In the genomic region with DNA sequence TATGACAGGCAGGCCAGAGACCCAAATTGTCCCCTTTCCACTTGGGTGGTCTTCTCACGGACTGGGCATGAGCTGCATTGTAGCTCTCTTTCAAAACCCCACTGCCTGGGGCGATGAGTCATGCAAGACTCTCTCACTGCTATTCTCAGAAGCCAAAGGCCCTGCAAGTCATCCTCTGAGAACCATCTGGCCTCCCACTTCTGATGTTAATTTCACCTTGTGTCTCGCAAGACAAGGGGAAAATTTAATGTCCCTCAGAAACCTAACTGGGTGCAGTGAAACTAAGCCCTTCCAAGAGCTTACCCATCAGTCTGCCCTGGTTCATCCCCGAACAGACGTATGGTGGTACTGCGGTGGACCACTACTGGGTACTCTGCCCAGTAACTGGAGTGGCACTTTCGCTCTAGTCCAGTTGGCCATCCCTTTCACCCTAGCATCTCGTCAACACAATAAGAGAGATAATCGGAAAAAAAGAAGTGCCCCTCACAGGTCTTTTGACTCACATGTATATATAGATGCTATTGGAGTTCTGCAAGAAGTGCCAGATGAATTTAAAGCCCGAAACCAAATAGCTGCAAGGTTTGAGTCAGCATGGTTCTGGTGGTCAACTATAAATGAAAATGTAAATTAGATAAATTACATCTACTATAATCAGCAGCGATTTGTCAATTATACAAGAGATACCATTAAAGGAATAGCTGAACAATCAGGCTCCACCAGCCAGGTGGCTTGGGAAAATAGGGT, we compare ENCODE assay signal across 11 cellular contexts. TPM values are rescaled to one million over a fixed set of nuclear protein-coding genes. Genes with fewer than 3 reads are reported as not detected.
DNase-seq lines count a peak whose midpoint lies in the region; ATAC-seq and TF ChIP-seq lines count a peak whose summit lies in the region.
"Had no signal": no experiment of that assay in that cellular context is flagged by ENCODE, and none has a peak within 500 bp of the region (broad histone marks: within the 10 kb centered on the region; RNA-seq: fewer than 3 reads in every experiment).

No MANE protein-coding gene starts in this region.

- H3K4me3 ChIP-seq in MM.1S (ENCODE audit: low read length), result no peak overlapping the region
- no peak overlapping the region for H3K4me3 ChIP-seq in CD8-positive, alpha-beta T cell (ENCODE audit: low read depth, low read length)
- H3K4me3 ChIP-seq: colonic mucosa had no signal

- no peaks in the 10 kb centered on the region for H4K20me1 ChIP-seq in MM.1S (ENCODE audit: insufficient read depth, low read length)

- H3K27ac Mint-ChIP-seq in WTC11, result peak overlapping the region; percentile 98
- no peak overlapping the region for H3K27ac Mint-ChIP-seq in CD8-positive, alpha-beta T cell

- TF ChIP-seq CTCF in WTC11 (IDR thresholded peaks at IDR 0.05) (no peak), MM.1S (IDR thresholded peaks at IDR 0.05; ENCODE audit: low read length) (no peak)
- no peak for TF ChIP-seq CTCF in CD8-positive, alpha-beta T cell (IDR thresholded peaks at IDR 0.05)

- no peak overlapping the region for H3K9ac ChIP-seq in MM.1S (ENCODE audit: low read length)

- H3K4me1 ChIP-seq in MM.1S (ENCODE audit: low read length), result no peaks in the 10 kb centered on the region
- H3K4me1 ChIP-seq in CD8-positive, alpha-beta T cell (ENCODE audit: insufficient read depth, low read length), result no peaks in the 10 kb centered on the region
- H3K4me1 ChIP-seq: colonic mucosa had no signal

- no peak overlapping the region for H2AFZ ChIP-seq in MM.1S (ENCODE audit: low read length)

- peaks cover 22% of the 10 kb centered on the region for H3K4me1 Mint-ChIP-seq in WTC11
- no peaks in the 10 kb centered on the region for H3K4me1 Mint-ChIP-seq in CD8-positive, alpha-beta T cell (ENCODE audit: low read depth)
- H3K4me1 Mint-ChIP-seq: naive B cell had no signal

- intact Hi-C loops in CD8-positive, alpha-beta T cell (cut with DNase I, micrococcal nuclease), result no loop called here

- H3K9me3 ChIP-seq in MM.1S (replicated peaks; ENCODE audit: insufficient read depth, low read length), result no peaks in the 10 kb centered on the region
- peaks cover 4% of the 10 kb centered on the region for H3K9me3 ChIP-seq in CD8-positive, alpha-beta T cell (ENCODE audit: low read length)
- H3K9me3 ChIP-seq: colonic mucosa had no signal

- H3K36me3 Mint-ChIP-seq in WTC11, result peaks cover 44% of the 10 kb centered on the region
- H3K36me3 Mint-ChIP-seq in CD8-positive, alpha-beta T cell, result no peaks in the 10 kb centered on the region

- H3K27ac ChIP-seq in MM.1S (ENCODE audit: low read length), result no peak overlapping the region
- H3K27ac ChIP-seq in CD8-positive, alpha-beta T cell (ENCODE audit: low read depth, low read length), result no peak overlapping the region
- H3K27ac ChIP-seq: colonic mucosa had no signal

- POLR2A ChIA-PET in WTC11 (lab: Charles Lee), result no interaction called here
- POLR2A ChIA-PET in CD8-positive, alpha-beta T cell (lab: Charles Lee), result no interaction called here

- H3K27me3 Mint-ChIP-seq in WTC11 (ENCODE audit: low read depth), result no peaks in the 10 kb centered on the region; the same call in none of the 2 replicates
- H3K27me3 Mint-ChIP-seq in CD8-positive, alpha-beta T cell (ENCODE audit: low read depth), result peaks cover 10% of the 10 kb centered on the region

- H3K9me2 ChIP-seq in MM.1S (replicated peaks; ENCODE audit: insufficient read depth, low read length), result no peaks in the 10 kb centered on the region

- no peaks in the 10 kb centered on the region for H3K79me2 ChIP-seq in MM.1S (ENCODE audit: low read length)

- peaks cover 66% of the 10 kb centered on the region for H3K9me3 Mint-ChIP-seq in WTC11
- H3K9me3 Mint-ChIP-seq in CD8-positive, alpha-beta T cell, result peaks cover 23% of the 10 kb centered on the region

- H3K4me3 Mint-ChIP-seq in WTC11, result no peak overlapping the region
- H3K4me3 Mint-ChIP-seq in CD8-positive, alpha-beta T cell, result no peak overlapping the region
- H3K4me3 Mint-ChIP-seq: naive B cell had no signal

- DNase-seq in WTC11 (ENCODE audit: low spot score), result peak; percentile 56
- peak; percentile 29 for DNase-seq in myocyte (ENCODE audit: low read depth)
- no peak for DNase-seq in HK-2 (ENCODE audit: unreplicated experiment)
- DNase-seq in MM.1S, result no peak
- DNase-seq in CD8-positive, alpha-beta T cell, result no peak
- no peak for DNase-seq in NCI-H146 (lab: John Stamatoyannopoulos, UW)
- DNase-seq: colonic mucosa, naive B cell, NCI-H2171 treated with DMSO at 0.1 percent for 48 hours had no signal

- ATAC-seq in GM19023 (IDR thresholded peaks at IDR 0.05; ENCODE audit: unreplicated experiment) (peak; percentile 94), HG02798 (IDR thresholded peaks at IDR 0.05; ENCODE audit: poor library complexity, unreplicated experiment) (peak; percentile 90), WTC11 (peak; percentile 93)
- no peak for ATAC-seq in CD8-positive, alpha-beta T cell

- no peaks in the 10 kb centered on the region for H3K36me3 ChIP-seq in MM.1S (replicated peaks; ENCODE audit: insufficient read depth, low read length)
- no peaks in the 10 kb centered on the region for H3K36me3 ChIP-seq in CD8-positive, alpha-beta T cell (ENCODE audit: insufficient read depth, low read length)
- H3K36me3 ChIP-seq: colonic mucosa had no signal

- no peaks in the 10 kb centered on the region for H3K27me3 ChIP-seq in MM.1S (replicated peaks; ENCODE audit: insufficient read depth, low read length)
- no peaks in the 10 kb centered on the region for H3K27me3 ChIP-seq in CD8-positive, alpha-beta T cell (ENCODE audit: insufficient read depth, low read length)
- H3K27me3 ChIP-seq: colonic mucosa had no signal

- H3K4me2 ChIP-seq in MM.1S (ENCODE audit: low read depth, low read length), result no peak overlapping the region

- no peaks in the 10 kb centered on the region for H3F3A ChIP-seq in MM.1S (ENCODE audit: insufficient read depth, low read length)

- CTCF ChIA-PET in WTC11 (lab: Charles Lee), result interaction anchor here (0.6 to 1.8 kb wide), 3 partner anchors 17 to 314 kb away, joined by 3 to 9 read pairs (median 4); no protein-coding TSS in a partner anchor
- CTCF ChIA-PET in CD8-positive, alpha-beta T cell (lab: Charles Lee), result interaction anchor here (1.0 kb wide), 1 partner anchor 19 kb away, joined by 4 read pairs; no protein-coding TSS in a partner anchor

TF ChIP-seq in WTC11, 78 proteins besides CTCF, POLR2A, EP300 and RAD21:
- TF ChIP-seq JUN (CRISPR knock-in tag; IDR thresholded peaks at IDR 0.05), result no peak

RNA-seq across cellular contexts. Expression of gene LALBA, which starts 31.3 kb away (rescaled TPM):
- total RNA-seq in WTC11 (2021), result not detected in 3 replicates
- not detected in 2 replicates for total RNA-seq in myocyte
- polyA plus RNA-seq in myocyte (2012), result not detected
- total RNA-seq in CD8-positive, alpha-beta T cell, result not detected
- total RNA-seq: colonic mucosa had no signal

Comparison
In these comparisons a context has a peak if more than half of its experiments do, and no peak if none do; other contexts are left out.
1. DNase-seq: peak in WTC11 (single experiment) and myocyte (single experiment); none in HK-2 (single experiment), MM.1S (single experiment), CD8-positive, alpha-beta T cell (0 of 7) and NCI-H146 (single experiment).